8 cellular contexts compared by ENCODE assay signal in genomic region chr5:14817762-14818136, GRCh38. TPM values are rescaled to one million over a fixed set of nuclear protein-coding genes. Genes with fewer than 3 reads are reported as not detected.
A peak's percentile ranks its signal among the peaks of the same experiment; 100 is the strongest.
DNase-seq lines count a peak whose midpoint lies in the region; ATAC-seq and TF ChIP-seq lines count a peak whose summit lies in the region.
"Not testable (repeated sequence)": the region's sequence is repeated elsewhere in the genome, so short reads cannot be mapped to it uniquely, and the experiment has no call there.

No MANE protein-coding gene starts in this region.

- H3K36me3 ChIP-seq in ACC112 (ENCODE audit: insufficient read depth, low read length); RWPE2 (ENCODE audit: low read depth); liver (ENCODE audit: control insufficient read depth in 4 of 4, insufficient read depth in 3 of 4, low read depth in 1 of 4, low read length in 3 of 4): not testable (repeated sequence)

- H3K27me3 Mint-ChIP-seq in activated naive CD8-positive, alpha-beta T cell treated with anti-CD3 and anti-CD28 coated beads, Interleukin-2, amount 50 U/mL, for 24 hours, result not testable (repeated sequence)

- not testable (repeated sequence) for H3K9ac ChIP-seq in liver (ENCODE audit: low read depth in 1 of 2, low read length in 2 of 2)

- H3K4me3 ChIP-seq in ACC112 (ENCODE audit: low read depth, low read length), result peak overlapping the region; percentile 40; the same call in 1 of the 2 replicates
- H3K4me3 ChIP-seq in RWPE2 (ENCODE audit: severe bottlenecking); liver (ENCODE audit: low read depth in 1 of 3, low read length in 3 of 3): not testable (repeated sequence)

- H3K4me3 Mint-ChIP-seq in activated naive CD8-positive, alpha-beta T cell treated with anti-CD3 and anti-CD28 coated beads, Interleukin-2, amount 50 U/mL, for 24 hours, result not testable (repeated sequence)
- peak overlapping the region; percentile 12 for H3K4me3 Mint-ChIP-seq in stimulated activated effector memory CD8-positive, alpha-beta T cell treated with anti-CD3 and anti-CD28 coated beads, Interleukin-12 subunit alpha, Interleukin-12 subunit beta, amount 100 ng/mL, for 72 hours

- peaks cover 20% of the 10 kb centered on the region for H3K79me2 ChIP-seq in ACC112 (ENCODE audit: control insufficient read depth, insufficient read depth, low read length, unreplicated experiment)

- not testable (repeated sequence) for H3K27me3 ChIP-seq in ACC112 (ENCODE audit: insufficient read depth, low read length); RWPE2 (ENCODE audit: insufficient read depth, poor library complexity, severe bottlenecking); liver (ENCODE audit: control insufficient read depth in 4 of 4, insufficient read depth in 4 of 4, low read length in 3 of 4)

- not testable (repeated sequence) for H3K9me3 Mint-ChIP-seq in activated naive CD8-positive, alpha-beta T cell treated with anti-CD3 and anti-CD28 coated beads, Interleukin-2, amount 50 U/mL, for 24 hours; stimulated activated effector memory CD8-positive, alpha-beta T cell treated with anti-CD3 and anti-CD28 coated beads, Interleukin-12 subunit alpha, Interleukin-12 subunit beta, amount 100 ng/mL, for 72 hours

- DNase-seq in RWPE2 (ENCODE audit: low spot score); activated naive CD8-positive, alpha-beta T cell treated with anti-CD3 and anti-CD28 coated beads, Interleukin-2, amount 50 U/mL, for 24 hours; stimulated activated effector memory CD8-positive, alpha-beta T cell treated with anti-CD3 and anti-CD28 coated beads, Interleukin-12 subunit alpha, Interleukin-12 subunit beta, amount 100 ng/mL, for 72 hours (ENCODE audit: low spot score in 2 of 2): not testable (repeated sequence)

- not testable (repeated sequence) for H2AFZ ChIP-seq in ACC112 (ENCODE audit: low read length, unreplicated experiment)

- TF ChIP-seq RAD21 in liver (IDR thresholded peaks at IDR 0.05), result not testable (repeated sequence)

- H3K4me1 ChIP-seq in ACC112 (ENCODE audit: control insufficient read depth, insufficient read depth, low read length, unreplicated experiment), result peaks cover 49% of the 10 kb centered on the region
- peaks cover 19% of the 10 kb centered on the region for H3K4me1 ChIP-seq in RWPE2 (ENCODE audit: insufficient read depth, poor library complexity, severe bottlenecking)
- peaks cover 0 to 11% (median 0%) of the 10 kb centered on the region in 4 donors for H3K4me1 ChIP-seq in liver (ENCODE audit: control insufficient read depth in 4 of 4, insufficient read depth in 4 of 4, low read length in 3 of 4)

- H3K27ac ChIP-seq in ACC112 (ENCODE audit: low read depth, low read length) (peak overlapping the region; percentile 93), RWPE2 (ENCODE audit: poor library complexity, severe bottlenecking) (peak overlapping the region; percentile 73), liver (ENCODE audit: low read depth in 1 of 2, low read length in 2 of 2) (peak overlapping the region; percentile 67 to 83)

- not testable (repeated sequence) for TF ChIP-seq CTCF in RWPE2 (IDR thresholded peaks at IDR 0.05; ENCODE audit: poor library complexity, severe bottlenecking); liver (IDR thresholded peaks at IDR 0.05; ENCODE audit: low read depth, low read length, missing input control)

- H3K27ac Mint-ChIP-seq in activated naive CD8-positive, alpha-beta T cell treated with anti-CD3 and anti-CD28 coated beads, Interleukin-2, amount 50 U/mL, for 24 hours, result peak overlapping the region; percentile 90
- peak overlapping the region; percentile 35 for H3K27ac Mint-ChIP-seq in stimulated activated effector memory CD8-positive, alpha-beta T cell treated with anti-CD3 and anti-CD28 coated beads, Interleukin-12 subunit alpha, Interleukin-12 subunit beta, amount 100 ng/mL, for 72 hours

- ATAC-seq in GM18907 (IDR thresholded peaks at IDR 0.05; ENCODE audit: unreplicated experiment) (peak; percentile 73), GM21825 (IDR thresholded peaks at IDR 0.05; ENCODE audit: unreplicated experiment) (peak; percentile 58), HG02885 (IDR thresholded peaks at IDR 0.05; ENCODE audit: poor library complexity, unreplicated experiment) (peak; percentile 39)
- ATAC-seq in RWPE2 (ENCODE audit: low read depth); activated naive CD8-positive, alpha-beta T cell treated with anti-CD3 and anti-CD28 coated beads, Interleukin-2, amount 50 U/mL, for 24 hours; stimulated activated effector memory CD8-positive, alpha-beta T cell treated with anti-CD3 and anti-CD28 coated beads, Interleukin-12 subunit alpha, Interleukin-12 subunit beta, amount 100 ng/mL, for 72 hours: not testable (repeated sequence)

- 96% methylated on average over 2 of the region's 2 CpGs for WGBS in liver

- peaks cover 75% of the 10 kb centered on the region for H3K4me1 Mint-ChIP-seq in activated naive CD8-positive, alpha-beta T cell treated with anti-CD3 and anti-CD28 coated beads, Interleukin-2, amount 50 U/mL, for 24 hours
- H3K4me1 Mint-ChIP-seq in stimulated activated effector memory CD8-positive, alpha-beta T cell treated with anti-CD3 and anti-CD28 coated beads, Interleukin-12 subunit alpha, Interleukin-12 subunit beta, amount 100 ng/mL, for 72 hours, result peaks cover 59% of the 10 kb centered on the region

- H3K9me3 ChIP-seq in RWPE2 (ENCODE audit: severe bottlenecking); liver (ENCODE audit: control insufficient read depth in 4 of 4, low read length in 3 of 4): not testable (repeated sequence)

- H3K36me3 Mint-ChIP-seq in activated naive CD8-positive, alpha-beta T cell treated with anti-CD3 and anti-CD28 coated beads, Interleukin-2, amount 50 U/mL, for 24 hours (ENCODE audit: low read depth), result peaks cover 34% of the 10 kb centered on the region
- peaks cover 18% of the 10 kb centered on the region for H3K36me3 Mint-ChIP-seq in stimulated activated effector memory CD8-positive, alpha-beta T cell treated with anti-CD3 and anti-CD28 coated beads, Interleukin-12 subunit alpha, Interleukin-12 subunit beta, amount 100 ng/mL, for 72 hours

RNA-seq across cellular contexts. Expression of gene ANKH, which starts 53.8 kb away (rescaled TPM):
- 10 to 100 TPM; 33.0 to 57.1 TPM for total RNA-seq in liver
- polyA plus RNA-seq in liver, result 10 to 100 TPM in 1 of 2 donors, 1 to 10 TPM in 1; 9.3 to 41.8 TPM
